8 cellular contexts compared by ENCODE assay signal in genomic region chr19:703651-704446, GRCh38. TPM values are rescaled to one million over a fixed set of nuclear protein-coding genes. Genes with fewer than 3 reads are reported as not detected.
DNase-seq lines count a peak whose midpoint lies in the region; ATAC-seq, FAIRE-seq and TF ChIP-seq lines count a peak whose summit lies in the region.

No MANE protein-coding gene starts in this region.

- H3K27me3 ChIP-seq in ascending aorta: peaks cover 11% of the 10 kb centered on the region
- H3K27me3 ChIP-seq in iPS-20b (ENCODE audit: insufficient read depth, low read length): peaks cover 13% of the 10 kb centered on the region; the same call in 1 of the 2 replicates

- H3K27ac ChIP-seq in A549: peak overlapping the region; percentile 56 to 80; a peak in 3 of 6 replicates
- no peak overlapping the region for H3K27ac ChIP-seq in ascending aorta
- no peak overlapping the region for H3K27ac ChIP-seq in iPS-20b (ENCODE audit: low read length)

- DNase-seq in A549 (ENCODE audit: low read depth in 1 of 2, low spot score in 1 of 2) (peak; percentile 33 to 85), T-helper 22 cell (ENCODE audit: low read depth) (peak; percentile 31), ascending aorta (ENCODE audit: low spot score in 2 of 2) (peak in 1 of 2 donors; percentile 82)
- DNase-seq in stimulated activated CD4-positive, alpha-beta T cell treated with anti-CD3 and anti-CD28 coated beads, Interleukin-4, amount 100 ng/mL, for 24 hours: peak; percentile 58

- WGBS in A549 (ENCODE audit: missing lambda C conversion rate): 55% methylated on average over 13 of the region's 50 CpGs

- TF ChIP-seq CTCF in A549 (IDR thresholded peaks at IDR 0.05): no peak
- no peak for TF ChIP-seq CTCF in ascending aorta (IDR thresholded peaks at IDR 0.05)

- intact Hi-C loops in ascending aorta (cut with DNase I): no loop called here

- peak overlapping the region; percentile 34; the same call in 1 of the 3 replicates for H3K4me3 ChIP-seq in A549
- H3K4me3 ChIP-seq in ascending aorta: peak overlapping the region; percentile 16 to 41
- peak overlapping the region; percentile 63 for H3K4me3 ChIP-seq in iPS-20b (ENCODE audit: low read length)

- TF ChIP-seq POLR2A in A549 (IDR thresholded peaks at IDR 0.05; ENCODE audit: low read length): no peak

- no peak overlapping the region for H3K9ac ChIP-seq in iPS-20b (ENCODE audit: low read depth, low read length)

- POLR2A ChIA-PET in A549 (lab: Yijun Ruan, JAX): interaction anchor here (1.2 to 2.2 kb wide), 3 partner anchors 18 to 26 kb away, joined by 5 read pairs; no protein-coding TSS in a partner anchor

- H3K4me1 ChIP-seq in A549: 0 out of 3 replicates have a peak, but pooled peaks cover 6% of the 10 kb centered on the region
- no peaks in the 10 kb centered on the region for H3K4me1 ChIP-seq in ascending aorta
- no peaks in the 10 kb centered on the region for H3K4me1 ChIP-seq in iPS-20b (ENCODE audit: insufficient read depth, low read length)

- no peaks in the 10 kb centered on the region for H3K9me3 ChIP-seq in A549
- H3K9me3 ChIP-seq in ascending aorta: no peaks in the 10 kb centered on the region
- no peaks in the 10 kb centered on the region for H3K9me3 ChIP-seq in iPS-20b (ENCODE audit: insufficient read depth, low read depth, low read length)

- CTCF ChIA-PET in A549 (lab: Yijun Ruan, JAX): interaction anchor here (1.0 to 2.1 kb wide), 2 partner anchors 38 to 66 kb away, joined by 3 to 6 read pairs; no protein-coding TSS in a partner anchor

- peak; percentile 83 to 92 for ATAC-seq in A549
- ATAC-seq in HG03108 (IDR thresholded peaks at IDR 0.05; ENCODE audit: unreplicated experiment): peak; percentile 43
- no peak for ATAC-seq in HG03135 (IDR thresholded peaks at IDR 0.05; ENCODE audit: unreplicated experiment)
- no peak for ATAC-seq in GM21825 (IDR thresholded peaks at IDR 0.05; ENCODE audit: unreplicated experiment)

- no peaks in the 10 kb centered on the region for H3K36me3 ChIP-seq in ascending aorta
- no peaks in the 10 kb centered on the region for H3K36me3 ChIP-seq in iPS-20b (ENCODE audit: insufficient read depth, low read depth, low read length)

- no peak for FAIRE-seq in A549 (lab: Jason Lieb, UNC)

- no peak for TF ChIP-seq EP300 in A549 (IDR thresholded peaks at IDR 0.05)

- peak overlapping the region; percentile 64 for H3K4me2 ChIP-seq in A549

- TF ChIP-seq RAD21 in A549 (conservative IDR thresholded peaks at IDR 0.05 in 1 of 2, IDR thresholded peaks at IDR 0.05 in 1 of 2): no peak

TF ChIP-seq in A549, 52 proteins besides CTCF, POLR2A, EP300 and RAD21:
- no peak for TF ChIP-seq SREBF2 (IDR thresholded peaks at IDR 0.05)
- no peak for TF ChIP-seq NPAS2 (CRISPR knock-in tag; IDR thresholded peaks at IDR 0.05; ENCODE audit: borderline replicate concordance)
- TF ChIP-seq RARB (CRISPR knock-in tag; IDR thresholded peaks at IDR 0.05): no peak
- TF ChIP-seq ZSCAN20 (CRISPR knock-in tag; IDR thresholded peaks at IDR 0.05): no peak
- TF ChIP-seq USF2 (IDR thresholded peaks at IDR 0.05): no peak
- no peak for TF ChIP-seq CHD2 (IDR thresholded peaks at IDR 0.05; ENCODE audit: low read length, partially characterized antibody)
- TF ChIP-seq MAX (IDR thresholded peaks at IDR 0.05): no peak
- no peak for TF ChIP-seq CBX8 (IDR thresholded peaks at IDR 0.05)
- no peak for TF ChIP-seq CHD4 (IDR thresholded peaks at IDR 0.05; ENCODE audit: borderline replicate concordance)
- TF ChIP-seq RCOR1 (IDR thresholded peaks at IDR 0.05; ENCODE audit: low read depth, low read length): no peak
- TF ChIP-seq HDAC2 (IDR thresholded peaks at IDR 0.05): no peak
- no peak for TF ChIP-seq RFX5 (IDR thresholded peaks at IDR 0.05)
- no peak for TF ChIP-seq FOSL2 (IDR thresholded peaks at IDR 0.05)
- no peak for TF ChIP-seq FOSL2 (CRISPR knock-in tag; IDR thresholded peaks at IDR 0.05)
- no peak for TF ChIP-seq CEBPB (IDR thresholded peaks at IDR 0.05)
- no peak for TF ChIP-seq PHF8 (IDR thresholded peaks at IDR 0.05; ENCODE audit: borderline replicate concordance, low read depth)
- TF ChIP-seq ATOH8 (CRISPR knock-in tag; IDR thresholded peaks at IDR 0.05; ENCODE audit: low read depth): no peak

RNA-seq across cellular contexts. Expression of gene PALM, which starts 4.9 kb away (rescaled TPM):
- polyA plus RNA-seq in A549 (2011; rRNA removed) (2.0 and 3.0 TPM in 2 replicates), A549 (2017; fragmentation: RNase III; extraction: RNeasy Plus Mini Kit Qiagen cat#74134 plus additional on column Dnase treatment) (11.4 to 17.5 TPM (median 15.7 TPM) in 3 replicates)
- 5.4 and 7.0 TPM in 2 replicates for polyA plus RNA-seq in A549 (2012; cell fraction: cytosol; rRNA removed)
- polyA plus RNA-seq in A549 (2012; cell fraction: nucleus; rRNA removed): 8.5 and 8.8 TPM in 2 replicates
- 2.2 and 3.7 TPM in 2 replicates for polyA minus RNA-seq in A549 (2011; rRNA and poly(A)+ RNA removed)
- 107 TPM for total RNA-seq in ascending aorta

RNA-seq across cellular contexts. Expression of gene PRSS57, which starts 8.6 kb away (rescaled TPM):
- 0.10 TPM in 1 of 2 replicates, not detected in the other for polyA plus RNA-seq in A549 (2011; rRNA removed)
- polyA plus RNA-seq in A549 (2012; cell fraction: cytosol; rRNA removed): 0.06 and 0.11 TPM in 2 replicates
- 0.10 TPM in 1 of 2 replicates, not detected in the other for polyA plus RNA-seq in A549 (2012; cell fraction: nucleus; rRNA removed)
- not detected in 3 replicates for polyA plus RNA-seq in A549 (2017; fragmentation: RNase III; extraction: RNeasy Plus Mini Kit Qiagen cat#74134 plus additional on column Dnase treatment)
- polyA minus RNA-seq in A549 (2011; rRNA and poly(A)+ RNA removed): not detected in 2 replicates
- not detected for total RNA-seq in ascending aorta

RNA-seq across cellular contexts. Expression of gene FSTL3, which starts 27.7 kb away (rescaled TPM):
- polyA plus RNA-seq in A549 (2011; rRNA removed): 45.5 and 58.1 TPM in 2 replicates
- 109 and 193 TPM in 2 replicates for polyA plus RNA-seq in A549 (2012; cell fraction: cytosol; rRNA removed)
- 322 and 573 TPM in 2 replicates for polyA plus RNA-seq in A549 (2012; cell fraction: nucleus; rRNA removed)
- 110 to 131 TPM (median 118 TPM) in 3 replicates for polyA plus RNA-seq in A549 (2017; fragmentation: RNase III; extraction: RNeasy Plus Mini Kit Qiagen cat#74134 plus additional on column Dnase treatment)
- 32.4 and 35.3 TPM in 2 replicates for polyA minus RNA-seq in A549 (2011; rRNA and poly(A)+ RNA removed)
- total RNA-seq in ascending aorta: 541 TPM

RNA-seq across cellular contexts. Expression of gene RNF126, which starts 40.8 kb away (rescaled TPM):
- polyA plus RNA-seq in A549 (2011; rRNA removed) (3.1 and 4.9 TPM in 2 replicates), A549 (2017; fragmentation: RNase III; extraction: RNeasy Plus Mini Kit Qiagen cat#74134 plus additional on column Dnase treatment) (35.0 to 36.3 TPM (median 35.4 TPM) in 3 replicates)
- 43.6 and 53.5 TPM in 2 replicates for polyA plus RNA-seq in A549 (2012; cell fraction: cytosol; rRNA removed)
- polyA plus RNA-seq in A549 (2012; cell fraction: nucleus; rRNA removed): 71.1 and 89.5 TPM in 2 replicates
- 2.4 and 5.0 TPM in 2 replicates for polyA minus RNA-seq in A549 (2011; rRNA and poly(A)+ RNA removed)
- 39.0 TPM for total RNA-seq in ascending aorta

RNA-seq across cellular contexts. Expression of gene MISP, which starts 47.1 kb away (rescaled TPM):
- polyA plus RNA-seq in A549 (2011; rRNA removed): 38.3 and 46.5 TPM in 2 replicates
- 44.9 and 58.4 TPM in 2 replicates for polyA plus RNA-seq in A549 (2012; cell fraction: cytosol; rRNA removed)
- 75.9 and 95.3 TPM in 2 replicates for polyA plus RNA-seq in A549 (2012; cell fraction: nucleus; rRNA removed)
- 56.9 to 62.7 TPM (median 61.4 TPM) in 3 replicates for polyA plus RNA-seq in A549 (2017; fragmentation: RNase III; extraction: RNeasy Plus Mini Kit Qiagen cat#74134 plus additional on column Dnase treatment)
- 43.2 and 57.3 TPM in 2 replicates for polyA minus RNA-seq in A549 (2011; rRNA and poly(A)+ RNA removed)
- not detected for total RNA-seq in ascending aorta

Comparison
In these comparisons a context has a peak if more than half of its experiments do, and no peak if none do; other contexts are left out.
1. ATAC-seq: peak in A549 (2 of 2) and HG03108 (single experiment); none in HG03135 (single experiment) and GM21825 (single experiment).
2. H3K27ac ChIP-seq: peak in A549 (2 of 2); none in ascending aorta (0 of 2) and iPS-20b (single experiment).
3. Peak in every context shown above with its lines, with median percentiles within 50 percentile points of each other: H3K4me3 ChIP-seq.